Comparison of ENCODE assay signal across 9 cellular contexts in genomic region chr16:56269824-56270684, GRCh38.
A peak's percentile ranks its signal among the peaks of the same experiment; 100 is the strongest.
DNase-seq lines count a peak whose midpoint lies in the region; ATAC-seq and TF ChIP-seq lines count a peak whose summit lies in the region.
"Had no signal": no experiment of that assay in that cellular context is flagged by ENCODE, and none has a peak within 500 bp of the region (broad histone marks: within the 10 kb centered on the region; RNA-seq: fewer than 3 reads in every experiment).

No MANE protein-coding gene starts in this region.

- no peaks in the 10 kb centered on the region for H3K9me3 ChIP-seq in iPS-18a (ENCODE audit: control insufficient read depth, low read depth, low read length)
- no peaks in the 10 kb centered on the region for H3K9me3 ChIP-seq in sigmoid colon

- H3K4me3 ChIP-seq in iPS-18a (ENCODE audit: low read length) = no peak overlapping the region
- peak overlapping the region in 2 of 4 donors; percentile 45 to 46 for H3K4me3 ChIP-seq in sigmoid colon
- H3K4me3 ChIP-seq in lower leg skin (ENCODE audit: low read depth, poor library complexity, severe bottlenecking) = no peak overlapping the region

- H3K36me3 ChIP-seq in iPS-18a (ENCODE audit: control insufficient read depth, low read depth, low read length) (no peaks in the 10 kb centered on the region), sigmoid colon (no peaks in the 10 kb centered on the region)

- H3K27me3 ChIP-seq in iPS-18a (ENCODE audit: control insufficient read depth, insufficient read depth, low read length) (no peaks in the 10 kb centered on the region), sigmoid colon (no peaks in the 10 kb centered on the region)

- 50 to 72% methylated on average over 7 of the region's 7 CpGs for WGBS in sigmoid colon, 2 donors
- WGBS in lower leg skin, 2 donors = 80 to 87% methylated on average over 7 of the region's 7 CpGs

- no peak for ATAC-seq in HG03469 (IDR thresholded peaks at IDR 0.05; ENCODE audit: unreplicated experiment)

- H3K27ac ChIP-seq in angular gyrus (ENCODE audit: low read depth, low read length) = peak overlapping the region; percentile 97
- H3K27ac ChIP-seq in iPS-18a (ENCODE audit: low read length) = peak overlapping the region; percentile 4
- H3K27ac ChIP-seq in sigmoid colon = peak overlapping the region in 3 of 4 donors; percentile 90 to 92 (median 91)
- H3K27ac ChIP-seq: VCaP had no signal

- intact Hi-C loops in sigmoid colon (cut with DNase I) = loop anchor here (2.0 to 5.0 kb wide), 2 partner anchors 58 to 79 kb away; partner anchors contain the start of gene GNAO1
- intact Hi-C loops in lower leg skin (cut with DNase I; ENCODE audit: low total_unique reads) = no loop called here

- peaks cover 14% of the 10 kb centered on the region for H3K4me1 ChIP-seq in iPS-18a (ENCODE audit: control insufficient read depth, low read depth, low read length)
- H3K4me1 ChIP-seq in sigmoid colon = peaks cover 6 to 48% (median 45%) of the 10 kb centered on the region in 4 donors

- no peak overlapping the region for H3K9ac ChIP-seq in iPS-18a (ENCODE audit: low read length)

- TF ChIP-seq EP300 in sigmoid colon (IDR thresholded peaks at IDR 0.05) = peak in 1 of 4 donors; percentile 9

- peak in 3 of 4 experiments; percentile 19 to 56 (median 26) for TF ChIP-seq CTCF in sigmoid colon (IDR thresholded peaks at IDR 0.05)
- no peak for TF ChIP-seq CTCF in lower leg skin (IDR thresholded peaks at IDR 0.05)

- DNase-seq in GM04503 (ENCODE audit: low read depth) (peak; percentile 54), sigmoid colon (peak; percentile 93), SKM-1 treated with dmso at 0.1 percent for 144 hours (lab: John Stamatoyannopoulos, UW; ENCODE audit: unreplicated experiment) (no peak), lower leg skin (ENCODE audit: low spot score in 2 of 2) (no peak), D341Med (ENCODE audit: low spot score) (no peak)

- TF ChIP-seq POLR2A in sigmoid colon (IDR thresholded peaks at IDR 0.05) = no peak
- TF ChIP-seq POLR2A in lower leg skin (IDR thresholded peaks at IDR 0.05) = no peak

Comparison
In these comparisons a context has a peak if more than half of its experiments do, and no peak if none do; other contexts are left out.
1. DNase-seq: peak in GM04503 (single experiment) and sigmoid colon (single experiment); none in SKM-1 treated with dmso at 0.1 percent for 144 hours (single experiment), lower leg skin (0 of 2) and D341Med (single experiment).
2. H3K27ac ChIP-seq: peak in every context shown above with its lines; median percentile 97 in angular gyrus; 91 in sigmoid colon; 4 in iPS-18a.
3. CTCF ChIP-seq: peak in sigmoid colon (3 of 4); none in lower leg skin (0 of 3).